ENCODE assay signal across 24 cellular contexts in the genomic region with DNA sequence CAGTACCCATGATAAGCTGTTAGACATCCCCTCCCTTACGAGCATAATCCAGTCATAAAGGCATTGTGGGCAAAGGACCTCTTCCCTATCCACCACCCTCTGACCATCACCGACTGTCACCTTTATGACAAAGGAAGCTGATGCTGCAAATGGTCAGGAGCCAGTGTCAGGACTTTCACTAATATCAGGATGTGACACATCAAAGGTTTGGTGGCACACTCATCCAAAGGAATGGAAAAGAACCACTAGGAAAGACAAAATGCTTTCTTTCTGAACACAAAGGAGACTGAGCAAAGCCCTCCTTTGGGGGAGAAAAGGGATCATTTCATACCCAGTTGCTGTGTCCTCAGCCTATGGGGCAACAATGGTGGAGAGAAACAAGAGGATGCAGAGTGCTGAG.
"Had no signal": no experiment of that assay in that cellular context is flagged by ENCODE, and none has a peak within 500 bp of the region (broad histone marks: within the 10 kb centered on the region; RNA-seq: fewer than 3 reads in every experiment).

No MANE protein-coding gene starts in this region.

- H3K27ac ChIP-seq: adrenal gland, SJSA1 had no signal

- DNase-seq: activated CD4-positive, alpha-beta memory T cell treated with anti-CD3 and anti-CD28 coated beads, Interleukin-2, amount 10 ng/mL, durations not matched to agents 7 days and 5 days; activated CD4-positive, alpha-beta T cell treated with anti-CD3 and anti-CD28 coated beads, Interleukin-2, amount 10 ng/mL, durations not matched to agents 7 days and 5 days; activated CD4-positive, CD25-positive, alpha-beta regulatory T cell; activated gamma-delta T cell; activated naive CD4-positive, alpha-beta T cell treated with anti-CD3 and anti-CD28 coated beads, Interleukin-2, amount 10 ng/mL, durations not matched to agents 7 days and 5 days; activated naive CD8-positive, alpha-beta T cell treated with anti-CD3 and anti-CD28 coated beads, Interleukin-2, amount 10 ng/mL, durations not matched to agents 7 days and 5 days; activated T-cell treated with anti-CD3 and anti-CD28 coated beads for 4 hours; activated T-cell treated with anti-CD3 and anti-CD28 coated beads, Interleukin-2, amount 50 U/mL, for 48 hours; adrenal gland; anterior cingulate cortex; cerebellar nuclear complex; Karpas-422; NCI-H1048; NCI-H146; NCI-H1930; NCI-H2171; NCI-H2227 treated with DMSO at 0.1 percent for 48 hours; NCI-H446 treated with DMSO at 0.1 percent for 48 hours; NCI-H526; NCI-H774; SHP77; SW 1271; T-helper 9 cell had no signal

- H3K4me1 ChIP-seq: adrenal gland, SJSA1 had no signal

- H3K27me3 ChIP-seq: adrenal gland, SJSA1 had no signal

- H3K36me3 ChIP-seq: adrenal gland, SJSA1 had no signal

- H3K4me3 ChIP-seq: adrenal gland, SJSA1 had no signal

- H3K9me3 ChIP-seq: adrenal gland, SJSA1 had no signal
